ENCODE assay signal across 8 cellular contexts in the genomic region with DNA sequence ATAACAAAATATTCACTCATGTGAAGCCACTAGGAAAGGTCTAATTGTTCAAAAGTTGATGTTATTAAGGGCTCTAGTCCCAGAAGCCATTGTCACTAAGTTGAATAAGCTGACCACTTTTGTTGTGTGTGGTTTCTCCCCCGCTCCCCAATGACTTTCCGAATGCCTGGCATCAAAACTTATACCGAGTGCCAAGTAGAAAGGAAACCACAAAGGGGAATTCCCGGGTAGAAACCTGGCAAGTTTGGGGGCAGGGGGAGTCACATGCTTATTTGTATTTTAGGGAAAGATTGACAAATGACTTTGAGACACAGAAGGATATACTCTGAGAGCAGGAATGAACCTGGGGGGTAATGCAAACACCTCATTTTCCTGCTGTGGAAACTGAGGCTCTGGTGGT.
DNase-seq lines count a peak whose midpoint lies in the region; ATAC-seq and TF ChIP-seq lines count a peak whose summit lies in the region.

No MANE protein-coding gene starts in this region.

- peak; percentile 23 to 57 for ATAC-seq in naive thymus-derived CD8-positive, alpha-beta T cell
- ATAC-seq in GM19324 (IDR thresholded peaks at IDR 0.05; ENCODE audit: low FRiP score, unreplicated experiment) = no peak

- peaks cover 0 to 2% (median 0%) of the 10 kb centered on the region in 5 donors for H3K27me3 Mint-ChIP-seq in naive thymus-derived CD8-positive, alpha-beta T cell

- H3K4me3 ChIP-seq in uterus = no peak overlapping the region

- no peak for TF ChIP-seq CTCF in uterus (IDR thresholded peaks at IDR 0.05)

- H3K27ac Mint-ChIP-seq in naive thymus-derived CD8-positive, alpha-beta T cell = peak overlapping the region in 7 of 10 donors; percentile 10 to 91 (median 63)

- H3K4me3 Mint-ChIP-seq in naive thymus-derived CD8-positive, alpha-beta T cell = peak overlapping the region in 5 of 10 donors; percentile 20 to 84 (median 71)

- H3K27ac ChIP-seq in uterus = peak overlapping the region; percentile 91 to 97

- no peak for TF ChIP-seq POLR2A in uterus (IDR thresholded peaks at IDR 0.05)

- H3K4me1 Mint-ChIP-seq in naive thymus-derived CD8-positive, alpha-beta T cell = peaks cover 12 to 46% (median 29%) of the 10 kb centered on the region in 4 donors

- H3K9me3 ChIP-seq in uterus = no peaks in the 10 kb centered on the region

- H3K9me3 Mint-ChIP-seq in naive thymus-derived CD8-positive, alpha-beta T cell = no peaks in the 10 kb centered on the region

- POLR2A ChIA-PET in naive thymus-derived CD8-positive, alpha-beta T cell (lab: Charles Lee) = interaction anchor here (0.6 kb wide), 1 partner anchor 189 kb away, joined by 4 read pairs; no protein-coding TSS in a partner anchor

- no peaks in the 10 kb centered on the region for H3K36me3 ChIP-seq in uterus

- DNase-seq in activated naive CD4-positive, alpha-beta T cell treated with Interleukin-2 at 50 U/mL for 16 hours = peak; percentile 71
- no peak for DNase-seq in activated naive CD4-positive, alpha-beta T cell (lab: John Stamatoyannopoulos, UW)
- DNase-seq in activated naive CD8-positive, alpha-beta T cell treated with anti-CD3 and anti-CD28 coated beads, Interleukin-2, amount 50 U/mL, for 16 hours (ENCODE audit: low read depth, low spot score) = peak; percentile 15
- DNase-seq in naive thymus-derived CD8-positive, alpha-beta T cell = peak in 4 of 10 donors; percentile 11 to 28 (median 18)
- DNase-seq in uterus (peak in 1 of 2 donors; percentile 29), NCI-H446 treated with DMSO at 0.1 percent for 48 hours (lab: John Stamatoyannopoulos, UW) (no peak), NCI-H748 treated with DMSO at 0.1 percent for 48 hours (lab: John Stamatoyannopoulos, UW) (no peak)

- no peaks in the 10 kb centered on the region for H3K27me3 ChIP-seq in uterus

- H3K36me3 Mint-ChIP-seq in naive thymus-derived CD8-positive, alpha-beta T cell = peaks cover 7 to 16% (median 16%) of the 10 kb centered on the region in 3 donors

- H3K4me1 ChIP-seq in uterus = peaks cover 12 to 17% of the 10 kb centered on the region in 2 donors

- intact Hi-C loops in uterus (cut with DNase I; ENCODE audit: low total_unique reads) = no loop called here

Comparison
In these comparisons a context has a peak if more than half of its experiments do, and no peak if none do; other contexts are left out.
1. DNase-seq: peak in activated naive CD4-positive, alpha-beta T cell treated with Interleukin-2 at 50 U/mL for 16 hours (single experiment) and activated naive CD8-positive, alpha-beta T cell treated with anti-CD3 and anti-CD28 coated beads, Interleukin-2, amount 50 U/mL, for 16 hours (single experiment); none in activated naive CD4-positive, alpha-beta T cell (0 of 4), NCI-H446 treated with DMSO at 0.1 percent for 48 hours (single experiment) and NCI-H748 treated with DMSO at 0.1 percent for 48 hours (single experiment).